In the genomic region with DNA sequence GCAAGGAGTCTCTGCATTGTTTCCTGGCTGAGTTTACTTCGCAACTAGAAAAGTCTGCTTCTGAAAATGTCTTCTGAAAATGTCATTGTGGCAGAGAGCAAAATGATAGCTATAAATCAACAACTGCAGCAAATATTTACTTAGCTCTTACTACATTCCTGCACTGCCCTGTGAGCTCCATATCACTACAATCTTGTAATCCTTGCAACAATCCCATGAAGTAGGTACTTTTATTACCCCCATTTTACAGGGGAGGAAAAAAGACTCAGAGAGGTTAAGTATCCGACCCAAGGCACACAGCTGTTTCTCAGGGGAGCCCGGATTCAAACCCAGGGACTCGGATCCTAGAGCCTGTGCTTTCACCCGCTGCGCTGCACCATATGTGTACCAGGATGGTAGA, we compare ENCODE assay signal across 12 cellular contexts. TPM values are rescaled to one million over a fixed set of nuclear protein-coding genes. Genes with fewer than 3 reads are reported as not detected.
DNase-seq lines count a peak whose midpoint lies in the region; ATAC-seq, FAIRE-seq and TF ChIP-seq lines count a peak whose summit lies in the region.
"Had no signal": no experiment of that assay in that cellular context is flagged by ENCODE, and none has a peak within 500 bp of the region (broad histone marks: within the 10 kb centered on the region; RNA-seq: fewer than 3 reads in every experiment).

No MANE protein-coding gene starts in this region.

- H3K9me3 ChIP-seq in GM12878 (replicated peaks; ENCODE audit: control insufficient read depth, insufficient read depth, low read length): no peaks in the 10 kb centered on the region
- H3K9me3 ChIP-seq: ovary had no signal

- H3K4me1 ChIP-seq in GM12878 (ENCODE audit: control insufficient read depth, insufficient read depth, low read length): peaks cover 63% of the 10 kb centered on the region

- POLR2A ChIA-PET in HEK293T (lab: Yijun Ruan, JAX) (interaction anchor here (0.6 to 1.0 kb wide), 2 partner anchors 25 to 45 kb away, joined by 3 read pairs; a partner anchor contains a TSS), GM12878 (lab: Charles Lee) (interaction anchor here (1.4 to 3.5 kb wide), 2 partner anchors 40 to 44 kb away, joined by 6 to 44 read pairs; a partner anchor contains a TSS)

- H3K9me3 Mint-ChIP-seq in mesothelial cell of epicardium: no peaks in the 10 kb centered on the region
- H3K9me3 Mint-ChIP-seq: T-helper 1 cell treated with Interleukin-12 subunit alpha and Interleukin-12 subunit beta and Interleukin-4 antibody, amounts not matched to agents 30 μg/mL and 1 μg/mL, for 36 hours had no signal

- no peak overlapping the region for H3K9ac ChIP-seq in GM12878 (ENCODE audit: control insufficient read depth, insufficient read depth, low read length)

- WGBS in GM12878 (ENCODE audit: insufficient coverage, insufficient replicate concordance, low lambda C conversion rate, missing lambda C conversion rate): 51% methylated on average over 6 of the region's 6 CpGs

- H3K4me2 ChIP-seq in GM12878 (ENCODE audit: control insufficient read depth, insufficient read depth): peak overlapping the region; percentile 86

- peaks cover 12 to 18% of the 10 kb centered on the region in 2 experiments for H3K36me3 ChIP-seq in GM12878 (ENCODE audit: control insufficient read depth in 2 of 2, insufficient read depth in 2 of 2, low read length in 1 of 2)
- H3K36me3 ChIP-seq: brain microvascular endothelial cell, ovary had no signal

- no peak for TF ChIP-seq POLR2A in GM12878 (IDR thresholded peaks at IDR 0.05; ENCODE audit: low read depth, low read length)

- peak overlapping the region; percentile 13 for H3K27ac Mint-ChIP-seq in mesothelial cell of epicardium
- H3K27ac Mint-ChIP-seq: T-helper 1 cell treated with Interleukin-12 subunit alpha and Interleukin-12 subunit beta and Interleukin-4 antibody, amounts not matched to agents 30 μg/mL and 1 μg/mL, for 36 hours had no signal

- H3K79me2 ChIP-seq in GM12878 (ENCODE audit: control insufficient read depth, insufficient read depth, low read length): peaks cover 42% of the 10 kb centered on the region

- H3K27me3 ChIP-seq in GM12878 (replicated peaks in 1 of 2; ENCODE audit: control insufficient read depth in 2 of 2, insufficient read depth in 2 of 2, low read length in 1 of 2): no peaks in the 10 kb centered on the region
- H3K27me3 ChIP-seq: brain microvascular endothelial cell, ovary had no signal

- CTCF ChIA-PET in HEK293T (lab: Yijun Ruan, JAX): no interaction called here
- CTCF ChIA-PET in GM12878 (lab: Yijun Ruan, JAX): interaction anchor here (0.6 to 4.1 kb wide), 5 partner anchors 23 to 592 kb away, joined by 4 to 27 read pairs (median 6); a partner anchor contains a TSS

- BruUV-seq in GM12878 (replicated peaks; lab: Mats Ljungman, UMichigan): no TSS peak

- SMC1A ChIA-PET in GM12878 (lab: Charles Lee; ENCODE audit: uncharacterized antibody, unreplicated experiment): interaction anchor here (1.1 to 12.1 kb wide), 5 partner anchors 12 to 154 kb away, joined by 3 to 179 read pairs (median 5); a partner anchor contains a TSS

- intact Hi-C loops in GM12878 (cut with micrococcal nuclease; ENCODE audit: unreplicated experiment): no loop called here

- DNase-seq in HEK293T (ENCODE audit: extremely low spot score): no peak
- peak; percentile 20 for DNase-seq in GM12878 (ENCODE audit: low read depth, low spot score)
- DNase-seq in mesothelial cell of epicardium (ENCODE audit: low spot score in 2 of 2, unreplicated experiment in 2 of 2): no peak
- DNase-seq in activated naive CD4-positive, alpha-beta T cell treated with anti-CD3 and anti-CD28 coated beads, Interleukin-2, amount 50 U/mL, for 16 hours: no peak
- no peak for DNase-seq in substantia nigra (lab: John Stamatoyannopoulos, UW)
- no peak for DNase-seq in NCI-H524 (lab: John Stamatoyannopoulos, UW)
- DNase-seq: brain microvascular endothelial cell, NCI-H2107 had no signal

- H3K4me3 Mint-ChIP-seq in mesothelial cell of epicardium: no peak overlapping the region
- H3K4me3 Mint-ChIP-seq: T-helper 1 cell treated with Interleukin-12 subunit alpha and Interleukin-12 subunit beta and Interleukin-4 antibody, amounts not matched to agents 30 μg/mL and 1 μg/mL, for 36 hours had no signal

- TF ChIP-seq RAD21 in GM12878 (IDR thresholded peaks at IDR 0.05; ENCODE audit: insufficient read depth, low read depth, low read length): no peak

- no peaks in the 10 kb centered on the region for H3K27me3 Mint-ChIP-seq in mesothelial cell of epicardium (ENCODE audit: low read depth)

- TF ChIP-seq CTCF in 22Rv1 (IDR thresholded peaks at IDR 0.05) (no peak), GM12878 (IDR thresholded peaks at IDR 0.05 in 2 of 3, conservative IDR thresholded peaks at IDR 0.05 in 1 of 3; ENCODE audit: control insufficient read depth in 2 of 3, extremely low read depth in 1 of 3, insufficient read depth in 1 of 3, low read depth in 3 of 3, low read length in 3 of 3) (no peak), mesothelial cell of epicardium (IDR thresholded peaks at IDR 0.05; ENCODE audit: unreplicated experiment) (no peak)

- RAD21 ChIA-PET in GM12878 (lab: Charles Lee; ENCODE audit: unreplicated experiment): interaction anchor here (0.9 to 5.2 kb wide), 4 partner anchors 13 to 203 kb away, joined by 3 to 97 read pairs (median 4); a partner anchor contains a TSS

- in situ Hi-C loops in GM12878 (cut with MboI): no loop called here

- peak overlapping the region; percentile 53; the same call in 1 of the 2 replicates for H3K4me3 ChIP-seq in GM12878
- H3K4me3 ChIP-seq: ovary had no signal

- ATAC-seq in GM12878 (no peak), HG02938 (IDR thresholded peaks at IDR 0.05; ENCODE audit: unreplicated experiment) (no peak)

- no peak overlapping the region for H2AFZ ChIP-seq in GM12878 (ENCODE audit: control insufficient read depth, low read depth, low read length)

- peaks cover 53% of the 10 kb centered on the region for H3K4me1 Mint-ChIP-seq in mesothelial cell of epicardium

- no peaks in the 10 kb centered on the region for H3K36me3 Mint-ChIP-seq in mesothelial cell of epicardium

- H4K20me1 ChIP-seq in GM12878 (ENCODE audit: control insufficient read depth, insufficient read depth): no peaks in the 10 kb centered on the region; the same call in 1 of the 2 replicates

- no peak for TF ChIP-seq EP300 in GM12878 (IDR thresholded peaks at IDR 0.05; ENCODE audit: borderline replicate concordance in 1 of 2, control insufficient read depth in 1 of 2, low read depth in 2 of 2, low read length in 2 of 2)

- no peak for FAIRE-seq in GM12878 (lab: Jason Lieb, UNC)

- H3K27ac ChIP-seq in 22Rv1 (peak overlapping the region; percentile 78), GM12878 (ENCODE audit: control insufficient read depth, insufficient read depth) (peak overlapping the region; percentile 81), substantia nigra (ENCODE audit: low read depth, low read length, poor library complexity, severe bottlenecking) (no peak overlapping the region)
- H3K27ac ChIP-seq: brain microvascular endothelial cell, ovary had no signal

TF ChIP-seq in HEK293T, 16 proteins besides CTCF, POLR2A, EP300 and RAD21 (continues in another document):
- TF ChIP-seq L3MBTL2 (conservative IDR thresholded peaks at IDR 0.05) (no peak), FOXA1 (IDR thresholded peaks at IDR 0.05) (no peak), BHLHE40 (IDR thresholded peaks at IDR 0.05; ENCODE audit: borderline replicate concordance) (no peak), ELF4 (IDR thresholded peaks at IDR 0.05) (no peak), FOXK2 (IDR thresholded peaks at IDR 0.05) (no peak)

TF ChIP-seq in GM12878, 131 proteins besides CTCF, POLR2A, EP300 and RAD21:
- TF ChIP-seq TCF12 (IDR thresholded peaks at IDR 0.05; ENCODE audit: low read depth, low read length) (no peak), KDM1A (IDR thresholded peaks at IDR 0.05; ENCODE audit: borderline replicate concordance) (no peak), TCF3 (IDR thresholded peaks at IDR 0.05; ENCODE audit: borderline replicate concordance, insufficient read depth, low read depth, low read length) (0 out of 2 replicates have a peak, but pooled peaks have one; percentile 4)
TF ChIP-seq in GM12878: peak in this region for 1.

RNA-seq across cellular contexts. Expression of a gene that starts 34.2 kb away (rescaled TPM):
- 0.15 and 0.17 TPM in 2 replicates for total RNA-seq in GM12878 (2013; cell fraction: nucleolus; rRNA removed)
- 0.06 and 0.44 TPM in 2 replicates for total RNA-seq in GM12878 (2014; rRNA removed)
- total RNA-seq in GM12878 (2014; rRNA removed; fragmentation: Illumina TruSeq; extraction: Trizol): under 0.01 TPM in 1 of 2 replicates, not detected in the other
- total RNA-seq in GM12878 (2021): 0.05 and 0.18 TPM in 2 replicates
- polyA plus RNA-seq in GM12878 (2011; ENCODE audit: low read depth): 0.04 TPM
- 0.01 and 0.03 TPM in 2 replicates for polyA plus RNA-seq in GM12878 (2011; rRNA removed)
- polyA plus RNA-seq in GM12878 (2011; cell fraction: cytosol; rRNA removed): 0.01 and 0.02 TPM in 2 replicates
- 0.29 and 0.57 TPM in 2 replicates for polyA plus RNA-seq in GM12878 (2011; cell fraction: nucleus; rRNA removed)
- polyA plus RNA-seq in GM12878 (2012): 0.08 and 0.11 TPM in 2 replicates
- 0.01 TPM in 1 of 2 replicates, not detected in the other for polyA plus RNA-seq in GM12878 (2014; fragmentation: Illumina TruSeq; extraction: Trizol)
- polyA plus RNA-seq in GM12878 (2014; fragmentation: Nextera tagmentation; extraction: Ambion mirVana): not detected
- 0.06 and 0.10 TPM in 2 replicates for polyA plus RNA-seq in GM12878 (2014; rRNA removed)
- polyA plus RNA-seq in GM12878 (2016; fragmentation: Nextera tagmentation; extraction: Ambion mirVana): not detected
- polyA minus RNA-seq in GM12878 (2011; rRNA and poly(A)+ RNA removed): 0.05 TPM in 1 of 2 replicates, not detected in the other
- polyA minus RNA-seq in GM12878 (2011; cell fraction: cytosol; rRNA and poly(A)+ RNA removed): not detected in 2 replicates
- under 0.01 and 0.10 TPM in 2 replicates for polyA minus RNA-seq in GM12878 (2011; cell fraction: nucleus; rRNA and poly(A)+ RNA removed)
- 2.1 to 2.7 TPM (median 2.3 TPM) in 3 replicates for total RNA-seq in mesothelial cell of epicardium

RNA-seq across cellular contexts. Expression of a gene that starts 44.3 kb away (rescaled TPM):
- total RNA-seq in GM12878 (2013; cell fraction: nucleolus; rRNA removed): 41.9 and 43.4 TPM in 2 replicates
- total RNA-seq in GM12878 (2014; rRNA removed) (48.2 and 49.6 TPM in 2 replicates), GM12878 (2014; rRNA removed; fragmentation: Illumina TruSeq; extraction: Trizol) (24.3 and 26.0 TPM in 2 replicates), GM12878 (2021) (52.1 and 53.2 TPM in 2 replicates), mesothelial cell of epicardium (14.5 to 16.1 TPM (median 15.8 TPM) in 3 replicates)
- 15.6 TPM for polyA plus RNA-seq in GM12878 (2011; ENCODE audit: low read depth)
- polyA plus RNA-seq in GM12878 (2011; rRNA removed) (25.6 and 42.2 TPM in 2 replicates), GM12878 (2014; fragmentation: Illumina TruSeq; extraction: Trizol) (18.9 and 29.3 TPM in 2 replicates), GM12878 (2014; fragmentation: Nextera tagmentation; extraction: Ambion mirVana) (1 to 10 TPM; 4.2 to 8.6 TPM), GM12878 (2014; rRNA removed) (47.3 and 50.1 TPM in 2 replicates), GM12878 (2016; fragmentation: Nextera tagmentation; extraction: Ambion mirVana) (10 to 100 TPM; 60.7 to 62.9 TPM)
- polyA plus RNA-seq in GM12878 (2011; cell fraction: cytosol; rRNA removed): 45.7 and 57.3 TPM in 2 replicates
- polyA plus RNA-seq in GM12878 (2011; cell fraction: nucleus; rRNA removed): 28.0 and 35.6 TPM in 2 replicates
- 26.7 and 28.7 TPM in 2 replicates for polyA plus RNA-seq in GM12878 (2012)
- polyA minus RNA-seq in GM12878 (2011; rRNA and poly(A)+ RNA removed): 50.8 and 76.6 TPM in 2 replicates
- polyA minus RNA-seq in GM12878 (2011; cell fraction: cytosol; rRNA and poly(A)+ RNA removed): 28.7 and 30.8 TPM in 2 replicates
- polyA minus RNA-seq in GM12878 (2011; cell fraction: nucleus; rRNA and poly(A)+ RNA removed): 36.1 and 67.5 TPM in 2 replicates
